8 cellular contexts compared by ENCODE assay signal in genomic region chr11:75577198-75577597, GRCh38. TPM values are rescaled to one million over a fixed set of nuclear protein-coding genes. Genes with fewer than 3 reads are reported as not detected.
DNase-seq lines count a peak whose midpoint lies in the region; ATAC-seq and TF ChIP-seq lines count a peak whose summit lies in the region.

No MANE protein-coding gene starts in this region.

- H4K20me1 ChIP-seq in MM.1S (ENCODE audit: insufficient read depth, low read length) = no peaks in the 10 kb centered on the region

- peaks cover 9% of the 10 kb centered on the region for H3K36me3 Mint-ChIP-seq in activated T-cell treated with anti-CD3 and anti-CD28 coated beads, Interleukin-2, amount 50 U/mL, for 24 hours (ENCODE audit: low read depth)

- peak; percentile 19; the same call in 1 of the 2 replicates for TF ChIP-seq CTCF in MM.1S (IDR thresholded peaks at IDR 0.05; ENCODE audit: low read length)

- H3K9me3 ChIP-seq in MM.1S (replicated peaks; ENCODE audit: insufficient read depth, low read length) = no peaks in the 10 kb centered on the region

- DNase-seq in COLO668 (lab: John Stamatoyannopoulos, UW; ENCODE audit: unreplicated experiment) (peak; percentile 14), MM.1S (peak; percentile 12), glomerular visceral epithelial cell (ENCODE audit: extremely low spot score) (peak; percentile 17), occipital lobe (lab: John Stamatoyannopoulos, UW) (no peak)
- peak; percentile 69 for DNase-seq in activated T-cell treated with anti-CD3 and anti-CD28 coated beads, Interleukin-2, amount 50 U/mL, for 24 hours
- DNase-seq in stimulated activated CD4-positive, alpha-beta T cell treated with anti-CD3 and anti-CD28 coated beads, Interleukin-4, amount 100 ng/mL, for 48 hours (ENCODE audit: low read depth in 2 of 2) = peak; percentile 42 to 54

- H3K9me3 Mint-ChIP-seq in activated T-cell treated with anti-CD3 and anti-CD28 coated beads, Interleukin-2, amount 50 U/mL, for 24 hours = no peaks in the 10 kb centered on the region

- H3K9ac ChIP-seq in MM.1S (ENCODE audit: low read length) = no peak overlapping the region

- H3K4me1 ChIP-seq in MM.1S (ENCODE audit: low read length) = no peaks in the 10 kb centered on the region

- no peaks in the 10 kb centered on the region for H3K9me2 ChIP-seq in MM.1S (replicated peaks; ENCODE audit: insufficient read depth, low read length)

- no peaks in the 10 kb centered on the region for H3K36me3 ChIP-seq in MM.1S (replicated peaks; ENCODE audit: insufficient read depth, low read length)

- no peaks in the 10 kb centered on the region for H3F3A ChIP-seq in MM.1S (ENCODE audit: insufficient read depth, low read length)

- no peaks in the 10 kb centered on the region for H3K79me2 ChIP-seq in MM.1S (ENCODE audit: low read length)

- no peak overlapping the region for H3K4me2 ChIP-seq in MM.1S (ENCODE audit: low read depth, low read length)

- no peaks in the 10 kb centered on the region for H3K27me3 Mint-ChIP-seq in activated T-cell treated with anti-CD3 and anti-CD28 coated beads, Interleukin-2, amount 50 U/mL, for 24 hours

- H3K27ac ChIP-seq in MM.1S (ENCODE audit: low read length) = no peak overlapping the region

- no peak for ATAC-seq in HG03442 (IDR thresholded peaks at IDR 0.05; ENCODE audit: unreplicated experiment)
- no peak for ATAC-seq in HG03342 (IDR thresholded peaks at IDR 0.05; ENCODE audit: unreplicated experiment)

- no peak overlapping the region for H3K27ac Mint-ChIP-seq in activated T-cell treated with anti-CD3 and anti-CD28 coated beads, Interleukin-2, amount 50 U/mL, for 24 hours

- H3K27me3 ChIP-seq in MM.1S (replicated peaks; ENCODE audit: insufficient read depth, low read length) = peaks cover 34% of the 10 kb centered on the region

- no peak overlapping the region for H3K4me3 Mint-ChIP-seq in activated T-cell treated with anti-CD3 and anti-CD28 coated beads, Interleukin-2, amount 50 U/mL, for 24 hours

- no peak overlapping the region for H2AFZ ChIP-seq in MM.1S (ENCODE audit: low read length)

- H3K4me3 ChIP-seq in MM.1S (ENCODE audit: low read length) = no peak overlapping the region

- H3K4me1 Mint-ChIP-seq in activated T-cell treated with anti-CD3 and anti-CD28 coated beads, Interleukin-2, amount 50 U/mL, for 24 hours (ENCODE audit: low read depth) = peaks cover 5% of the 10 kb centered on the region

RNA-seq across cellular contexts. Expression of gene SERPINH1, which starts 15.1 kb away (rescaled TPM):
- 29.3 TPM for total RNA-seq in occipital lobe

RNA-seq across cellular contexts. Expression of gene GDPD5, which starts 51.5 kb away (rescaled TPM):
- 9.8 TPM for total RNA-seq in occipital lobe
